ENCODE assay signal across 14 cellular contexts in the genomic region with DNA sequence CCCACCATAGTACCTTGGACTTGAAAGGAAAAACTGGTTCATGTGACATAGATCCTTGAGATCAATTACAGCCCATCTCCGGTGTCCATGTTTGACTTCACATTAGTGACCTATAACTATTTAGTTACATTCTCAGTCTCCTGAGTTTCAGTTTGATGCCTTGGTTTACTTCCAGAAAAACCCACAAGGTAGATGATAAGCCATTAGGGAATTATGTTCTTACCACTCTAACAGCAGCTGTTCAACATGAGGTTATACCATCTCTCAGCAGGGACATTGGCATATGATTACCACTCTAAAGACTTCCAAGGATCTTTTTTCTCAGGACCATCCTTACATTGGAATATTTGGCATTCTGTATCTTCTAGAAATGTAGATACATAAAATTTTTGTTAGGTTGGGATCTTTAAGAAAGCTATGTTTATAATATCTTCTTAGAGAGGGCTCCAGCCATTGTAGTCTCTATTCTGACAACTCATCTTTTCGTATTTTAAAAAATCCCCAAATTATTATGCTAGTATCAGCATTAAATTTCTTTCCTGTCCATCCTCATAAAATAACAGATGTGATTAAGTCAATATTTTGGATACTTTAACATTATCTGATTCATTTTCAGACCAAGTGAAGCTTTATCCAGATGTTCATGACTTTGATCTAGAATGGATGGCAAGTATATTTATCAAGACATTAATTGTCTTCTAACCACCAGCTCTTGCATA.
"Had no signal": no experiment of that assay in that cellular context is flagged by ENCODE, and none has a peak within 500 bp of the region (broad histone marks: within the 10 kb centered on the region; RNA-seq: fewer than 3 reads in every experiment).

No MANE protein-coding gene starts in this region.

- H3K27ac ChIP-seq: esophagus muscularis mucosa, left ventricle myocardium inferior, neural progenitor cell, ovary, skin epidermis, tibial nerve had no signal

- DNase-seq: activated CD4-positive, alpha-beta T cell treated with anti-CD3 and anti-CD28 coated beads, Interleukin-2, amount 10 ng/mL, durations not matched to agents 7 days and 5 days; activated naive CD4-positive, alpha-beta T cell treated with anti-CD3 and anti-CD28 coated beads, Interleukin-2, amount 50 U/mL, for 16 hours; endodermal cell; head of caudate nucleus; left ventricle myocardium inferior; mesendoderm; ovary; T-helper 1 cell had no signal

- H3K4me3 ChIP-seq: esophagus muscularis mucosa, left ventricle myocardium inferior, neural progenitor cell, ovary, skin epidermis, tibial nerve had no signal

- H3K27me3 ChIP-seq: esophagus muscularis mucosa, neural progenitor cell, ovary, tibial nerve had no signal

- ATAC-seq: stimulated activated memory B cell treated with anti-CD40 and anti-IgM and Interleukin-4, amounts not matched to agents 10 μg/mL and 1 μg/mL and 100 μg/mL, for 72 hours; WTC11 had no signal

- H3K36me3 ChIP-seq: esophagus muscularis mucosa, left ventricle myocardium inferior, neural progenitor cell, ovary, tibial nerve had no signal
